In genomic region chr9:97853844-97854695, GRCh38 we compare ENCODE assay signal across 8 cellular contexts. TPM values are rescaled to one million over a fixed set of nuclear protein-coding genes. Genes with fewer than 3 reads are reported as not detected.
DNase-seq lines count a peak whose midpoint lies in the region; ATAC-seq and TF ChIP-seq lines count a peak whose summit lies in the region.

No MANE protein-coding gene starts in this region.

- TF ChIP-seq POLR2A in thyroid gland (IDR thresholded peaks at IDR 0.05), result no peak

- intact Hi-C loops in cardiac septum (cut with DNase I), result no loop called here
- intact Hi-C loops in left ventricle myocardium superior (cut with micrococcal nuclease), result no loop called here
- intact Hi-C loops in colonic mucosa (cut with DNase I), result no loop called here
- intact Hi-C loops in thyroid gland (cut with DNase I), result no loop called here

- H3K4me1 Mint-ChIP-seq in natural killer cell treated with Interleukin-12 subunit alpha and Interleukin-12 subunit beta and Interleukin-15 and Interleukin-18, amount 100 ng/mL, for 72 hours (ENCODE audit: low read depth in 2 of 2), result peaks cover 7 to 10% of the 10 kb centered on the region in 2 donors

- peak overlapping the region; percentile 85 for H3K4me3 Mint-ChIP-seq in natural killer cell treated with Interleukin-12 subunit alpha and Interleukin-12 subunit beta and Interleukin-15 and Interleukin-18, amount 100 ng/mL, for 72 hours

- H3K9me3 Mint-ChIP-seq in natural killer cell treated with Interleukin-12 subunit alpha and Interleukin-12 subunit beta and Interleukin-15 and Interleukin-18, amount 100 ng/mL, for 72 hours, result no peaks in the 10 kb centered on the region

- H3K27me3 ChIP-seq in colonic mucosa (peaks cover 97% of the 10 kb centered on the region), thyroid gland (no peaks in the 10 kb centered on the region)

- H3K27ac ChIP-seq in colonic mucosa (no peak overlapping the region), thyroid gland (peak overlapping the region; percentile 92 to 97 (median 96))

- no peaks in the 10 kb centered on the region for H3K4me1 ChIP-seq in colonic mucosa
- H3K4me1 ChIP-seq in thyroid gland, result no peaks in the 10 kb centered on the region

- H3K36me3 ChIP-seq in colonic mucosa (no peaks in the 10 kb centered on the region), thyroid gland (peaks cover 45 to 47% of the 10 kb centered on the region in 2 donors)

- no peak overlapping the region for H3K27ac Mint-ChIP-seq in natural killer cell treated with Interleukin-12 subunit alpha and Interleukin-12 subunit beta and Interleukin-15 and Interleukin-18, amount 100 ng/mL, for 72 hours

- no peaks in the 10 kb centered on the region for H3K9me3 ChIP-seq in colonic mucosa
- no peaks in the 10 kb centered on the region for H3K9me3 ChIP-seq in thyroid gland

- 0 to 2% methylated on average over 1 to 24 of the region's 125 CpGs for WGBS in thyroid gland, 2 donors

- ATAC-seq in left ventricle myocardium superior (no peak), GM18517 (IDR thresholded peaks at IDR 0.05; ENCODE audit: unreplicated experiment) (no peak)
- ATAC-seq in natural killer cell treated with Interleukin-12 subunit alpha and Interleukin-12 subunit beta and Interleukin-15 and Interleukin-18, amount 100 ng/mL, for 72 hours, result peak; percentile 75 to 80

- peak overlapping the region; percentile 29 for H3K4me3 ChIP-seq in colonic mucosa
- peak overlapping the region; percentile 61 to 97 (median 74) for H3K4me3 ChIP-seq in thyroid gland (replicated peaks in 1 of 3)

- DNase-seq in cardiac septum (ENCODE audit: low spot score), result peak; percentile 82
- DNase-seq in left ventricle myocardium superior, result no peak
- DNase-seq in T-helper 22 cell (ENCODE audit: low read depth), result peak; percentile 21
- DNase-seq in colonic mucosa, result no peak
- DNase-seq in natural killer cell treated with Interleukin-12 subunit alpha and Interleukin-12 subunit beta and Interleukin-15 and Interleukin-18, amount 100 ng/mL, for 72 hours (ENCODE audit: low spot score), result no peak
- peak; percentile 58 to 59 for DNase-seq in thyroid gland
- DNase-seq in NCI-H2196 (lab: John Stamatoyannopoulos, UW; ENCODE audit: unreplicated experiment), result no peak

- peaks cover 54 to 56% of the 10 kb centered on the region in 2 donors for H3K27me3 Mint-ChIP-seq in natural killer cell treated with Interleukin-12 subunit alpha and Interleukin-12 subunit beta and Interleukin-15 and Interleukin-18, amount 100 ng/mL, for 72 hours

- no peak overlapping the region for H3K9ac ChIP-seq in colonic mucosa (ENCODE audit: low read depth in 2 of 2, low read length in 2 of 2)

- no peaks in the 10 kb centered on the region for H3K36me3 Mint-ChIP-seq in natural killer cell treated with Interleukin-12 subunit alpha and Interleukin-12 subunit beta and Interleukin-15 and Interleukin-18, amount 100 ng/mL, for 72 hours

- TF ChIP-seq CTCF in colonic mucosa (IDR thresholded peaks at IDR 0.05) (no peak), thyroid gland (IDR thresholded peaks at IDR 0.05) (peak in 4 of 6 experiments; percentile 26 to 53 (median 42))

RNA-seq across cellular contexts. Expression of gene FOXE1, which starts 1.0 kb away (rescaled TPM):
- total RNA-seq in cardiac septum (not detected), left ventricle myocardium superior (not detected), colonic mucosa (not detected), thyroid gland (100 to 1,000 TPM; 405 to 748 (median 454) TPM)
- not detected for total RNA-seq in natural killer cell treated with Interleukin-12 subunit alpha and Interleukin-12 subunit beta and Interleukin-15 and Interleukin-18, amount 100 ng/mL, for 72 hours

Comparison
In these comparisons a context has a peak if more than half of its experiments do, and no peak if none do; other contexts are left out.
1. DNase-seq: peak in cardiac septum (single experiment), T-helper 22 cell (single experiment) and thyroid gland (2 of 2); none in left ventricle myocardium superior (single experiment), colonic mucosa (single experiment), natural killer cell treated with Interleukin-12 subunit alpha and Interleukin-12 subunit beta and Interleukin-15 and Interleukin-18, amount 100 ng/mL, for 72 hours (single experiment) and NCI-H2196 (single experiment).
2. ATAC-seq: peak in natural killer cell treated with Interleukin-12 subunit alpha and Interleukin-12 subunit beta and Interleukin-15 and Interleukin-18, amount 100 ng/mL, for 72 hours (2 of 2); none in left ventricle myocardium superior (single experiment) and GM18517 (single experiment).
3. RNA of gene FOXE1, which starts 1.0 kb away (total RNA-seq): 405 to 748 TPM in thyroid gland; not detected in natural killer cell treated with Interleukin-12 subunit alpha and Interleukin-12 subunit beta and Interleukin-15 and Interleukin-18, amount 100 ng/mL, for 72 hours, not detected in cardiac septum (single experiment), not detected in left ventricle myocardium superior (single experiment) and not detected in colonic mucosa; every median in the first group is over 100 times any median in the second.